In the genomic region with DNA sequence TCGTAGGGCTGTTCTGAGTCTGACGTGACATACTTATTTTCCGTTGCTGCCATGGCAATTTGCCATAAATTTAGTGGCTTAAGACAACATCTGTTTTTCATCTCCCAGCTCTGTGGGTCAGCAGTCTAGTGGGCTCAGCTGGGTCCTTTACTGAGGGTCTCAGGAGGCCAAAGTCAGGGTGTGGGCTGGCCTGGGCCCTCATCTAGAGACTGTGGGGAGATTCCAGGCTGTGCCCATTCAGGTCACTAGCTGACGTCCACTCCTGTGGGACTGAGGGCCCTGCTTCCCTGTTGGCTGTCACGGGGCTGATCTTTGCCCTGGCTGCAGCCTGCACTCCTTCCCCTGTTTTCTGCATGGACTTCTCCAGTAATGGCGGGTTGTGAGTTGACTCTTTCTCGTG, we compare ENCODE assay signal across 20 cellular contexts. TPM values are rescaled to one million over a fixed set of nuclear protein-coding genes. Genes with fewer than 3 reads are reported as not detected.
DNase-seq lines count a peak whose midpoint lies in the region; ATAC-seq and TF ChIP-seq lines count a peak whose summit lies in the region.
"Had no signal": no experiment of that assay in that cellular context is flagged by ENCODE, and none has a peak within 500 bp of the region (broad histone marks: within the 10 kb centered on the region; RNA-seq: fewer than 3 reads in every experiment).

No MANE protein-coding gene starts in this region.

- H3K27me3 Mint-ChIP-seq in mesothelial cell of epicardium (ENCODE audit: low read depth) = peaks cover 31% of the 10 kb centered on the region

- H3K27ac Mint-ChIP-seq in mesothelial cell of epicardium = peak overlapping the region; percentile 55
- H3K27ac Mint-ChIP-seq: activated naive CD4-positive, alpha-beta T cell treated with anti-CD3 and anti-CD28 coated beads, Interleukin-2, amount 10 ng/mL, durations not matched to agents 7 days and 5 days; T-helper 2 cell treated with Interferon-gamma antibody and Interleukin-4, amounts not matched to agents 5 μg/mL and 100 μg/mL, for 36 hours had no signal

- H3K4me1 Mint-ChIP-seq in mesothelial cell of epicardium = peaks cover 30% of the 10 kb centered on the region
- H3K4me1 Mint-ChIP-seq: activated naive CD4-positive, alpha-beta T cell treated with anti-CD3 and anti-CD28 coated beads, Interleukin-2, amount 10 ng/mL, durations not matched to agents 7 days and 5 days had no signal

- H3K9me3 ChIP-seq in body of pancreas (no peaks in the 10 kb centered on the region), heart left ventricle (no peaks in the 10 kb centered on the region), stomach smooth muscle (ENCODE audit: control insufficient read depth in 2 of 2, low read length in 2 of 2) (no peaks in the 10 kb centered on the region)

- H3K36me3 ChIP-seq in body of pancreas (replicated peaks in 1 of 2; ENCODE audit: insufficient read depth in 1 of 2, low read depth in 2 of 2) (no peaks in the 10 kb centered on the region), heart left ventricle (no peaks in the 10 kb centered on the region), stomach smooth muscle (ENCODE audit: control insufficient read depth in 2 of 2, insufficient read depth in 2 of 2, low read length in 2 of 2) (no peaks in the 10 kb centered on the region)
- H3K36me3 ChIP-seq: brain microvascular endothelial cell had no signal

- WGBS in body of pancreas, 2 donors = 58 to 60% methylated on average over 6 to 7 of the region's 7 CpGs
- WGBS in heart left ventricle, 4 donors = 24 to 48% (median 38%) methylated on average over 7 of the region's 7 CpGs

- no peaks in the 10 kb centered on the region for H3K9me3 Mint-ChIP-seq in mesothelial cell of epicardium
- H3K9me3 Mint-ChIP-seq: activated naive CD4-positive, alpha-beta T cell treated with anti-CD3 and anti-CD28 coated beads, Interleukin-2, amount 10 ng/mL, durations not matched to agents 7 days and 5 days; T-helper 2 cell treated with Interferon-gamma antibody and Interleukin-4, amounts not matched to agents 5 μg/mL and 100 μg/mL, for 36 hours had no signal

- intact Hi-C loops in body of pancreas (cut with DNase I) (no loop called here), heart left ventricle (cut with DNase I) (loop anchor here in 1 of 10 donors (5.0 kb wide), 1 partner anchor 111 kb away; no protein-coding TSS in a partner anchor)

- H3K4me3 ChIP-seq in body of pancreas = no peak overlapping the region
- no peak overlapping the region for H3K4me3 ChIP-seq in heart left ventricle
- H3K4me3 ChIP-seq in stomach smooth muscle (ENCODE audit: low read length in 2 of 2) = no peak overlapping the region

- ATAC-seq in body of pancreas = peak; percentile 43
- peak in 3 of 4 donors; percentile 25 to 68 (median 40) for ATAC-seq in heart left ventricle
- ATAC-seq in GM18870 (IDR thresholded peaks at IDR 0.05; ENCODE audit: unreplicated experiment) = no peak

- H3K4me3 Mint-ChIP-seq in mesothelial cell of epicardium = no peak overlapping the region
- H3K4me3 Mint-ChIP-seq: activated naive CD4-positive, alpha-beta T cell treated with anti-CD3 and anti-CD28 coated beads, Interleukin-2, amount 10 ng/mL, durations not matched to agents 7 days and 5 days; T-helper 2 cell treated with Interferon-gamma antibody and Interleukin-4, amounts not matched to agents 5 μg/mL and 100 μg/mL, for 36 hours had no signal

- DNase-seq in body of pancreas (no peak), heart left ventricle (peak in 4 of 5 donors; percentile 40 to 72 (median 45)), mesothelial cell of epicardium (ENCODE audit: low spot score in 2 of 2, unreplicated experiment in 2 of 2) (no peak), NOMO-1 treated with dmso at 0.1 percent for 144 hours (lab: John Stamatoyannopoulos, UW; ENCODE audit: unreplicated experiment) (no peak), NCI-H1694 (lab: John Stamatoyannopoulos, UW) (no peak), NCI-H446 (lab: John Stamatoyannopoulos, UW) (no peak)
- DNase-seq: activated CD8-positive, alpha-beta memory T cell treated with anti-CD3 and anti-CD28 coated beads, Interleukin-2, amount 50 U/mL, for 48 hours; activated naive CD4-positive, alpha-beta T cell treated with anti-CD3 and anti-CD28 coated beads, Interleukin-2, amount 10 ng/mL, durations not matched to agents 7 days and 5 days; AML-193; brain microvascular endothelial cell; Calu3; midbrain; NCI-H1092 treated with DMSO at 0.1 percent for 48 hours; NCI-H2171 treated with DMSO at 0.1 percent for 48 hours; SIG-M5; stimulated activated naive CD4-positive, alpha-beta T cell had no signal

- no peak overlapping the region for H3K9ac ChIP-seq in stomach smooth muscle (ENCODE audit: low read length in 2 of 2)

- H3K27ac ChIP-seq in body of pancreas (no peak overlapping the region), heart left ventricle (peak overlapping the region in 10 of 12 donors; percentile 2 to 63 (median 43)), stomach smooth muscle (ENCODE audit: low read length) (peak overlapping the region; percentile 41)
- H3K27ac ChIP-seq: brain microvascular endothelial cell had no signal

- no peak for TF ChIP-seq POLR2A in body of pancreas (IDR thresholded peaks at IDR 0.05)
- no peak for TF ChIP-seq POLR2A in heart left ventricle (IDR thresholded peaks at IDR 0.05)

- TF ChIP-seq CTCF in body of pancreas (IDR thresholded peaks at IDR 0.05) (no peak), heart left ventricle (IDR thresholded peaks at IDR 0.05) (no peak), mesothelial cell of epicardium (IDR thresholded peaks at IDR 0.05; ENCODE audit: unreplicated experiment) (no peak)

- H3K36me3 Mint-ChIP-seq in mesothelial cell of epicardium = no peaks in the 10 kb centered on the region
- H3K36me3 Mint-ChIP-seq: activated naive CD4-positive, alpha-beta T cell treated with anti-CD3 and anti-CD28 coated beads, Interleukin-2, amount 10 ng/mL, durations not matched to agents 7 days and 5 days had no signal

- H3K27me3 ChIP-seq in body of pancreas (no peaks in the 10 kb centered on the region), heart left ventricle (no peaks in the 10 kb centered on the region), stomach smooth muscle (ENCODE audit: control insufficient read depth in 1 of 2, insufficient read depth in 2 of 2, low read length in 2 of 2) (no peaks in the 10 kb centered on the region)
- H3K27me3 ChIP-seq: brain microvascular endothelial cell had no signal

- H3K4me1 ChIP-seq in body of pancreas = no peaks in the 10 kb centered on the region
- H3K4me1 ChIP-seq in heart left ventricle = peaks cover 9 to 81% (median 59%) of the 10 kb centered on the region in 12 donors
- peaks cover 33% of the 10 kb centered on the region for H3K4me1 ChIP-seq in stomach smooth muscle (ENCODE audit: control insufficient read depth, insufficient read depth, low read length)

RNA-seq across cellular contexts. Expression of gene FGD5, which starts 19.1 kb away (rescaled TPM):
- total RNA-seq in body of pancreas (1 to 10 TPM; 4.9 to 7.8 TPM), heart left ventricle (10 to 100 TPM; 10.2 to 22.5 (median 15.1) TPM), mesothelial cell of epicardium (3.2 to 3.5 TPM (median 3.4 TPM) in 3 replicates)
- polyA plus RNA-seq in heart left ventricle = 10 to 100 TPM in 1 of 2 donors, 1 to 10 TPM in 1; 6.4 to 12.8 TPM
- total RNA-seq: Calu3, osteocyte had no signal

Comparison
In these comparisons a context has a peak if more than half of its experiments do, and no peak if none do; other contexts are left out.
1. DNase-seq: peak in heart left ventricle (4 of 5); none in body of pancreas (0 of 4), mesothelial cell of epicardium (0 of 2), NOMO-1 treated with dmso at 0.1 percent for 144 hours (single experiment), NCI-H1694 (single experiment) and NCI-H446 (0 of 2).
2. H3K27ac ChIP-seq: peak in heart left ventricle (10 of 12) and stomach smooth muscle (single experiment); none in body of pancreas (0 of 4).